In genomic region chr4:53608242-53608641, GRCh38 we compare ENCODE assay signal across 1 cellular context.
A peak's percentile ranks its signal among the peaks of the same experiment; 100 is the strongest.
TF ChIP-seq lines count a peak whose summit lies in the region.

No MANE protein-coding gene starts in this region.

TF ChIP-seq in GM12878, 131 proteins besides CTCF, POLR2A, EP300 and RAD21 (continued from another document):
- TF ChIP-seq BHLHE40 (IDR thresholded peaks at IDR 0.05; ENCODE audit: borderline replicate concordance in 1 of 2, low read depth in 2 of 2, low read length in 1 of 2) (peak in 1 of 2 experiments; percentile 7; a peak in 1 of 4 replicates), KAT2A (conservative IDR thresholded peaks at IDR 0.05; ENCODE audit: control insufficient read depth, low read depth, low read length) (no peak), ESRRA (IDR thresholded peaks at IDR 0.05; ENCODE audit: low read length) (no peak), SUZ12 (IDR thresholded peaks at IDR 0.05; ENCODE audit: unreplicated experiment) (no peak), MEF2A (IDR thresholded peaks at IDR 0.05; ENCODE audit: insufficient read depth, low read depth, low read length) (peak; percentile 11; the same call in 1 of the 2 replicates), MTA3 (IDR thresholded peaks at IDR 0.05; ENCODE audit: borderline replicate concordance, low read length) (no peak), POU2F2 (IDR thresholded peaks at IDR 0.05; ENCODE audit: borderline replicate concordance, low read depth, low read length) (peak; percentile 43; the same call in 1 of the 3 replicates), E2F8 (IDR thresholded peaks at IDR 0.05; ENCODE audit: low read depth, partially characterized antibody) (no peak), DPF2 (IDR thresholded peaks at IDR 0.05) (no peak), IKZF2 (IDR thresholded peaks at IDR 0.05) (no peak), ZBTB4 (CRISPR knock-in tag; IDR thresholded peaks at IDR 0.05) (no peak), MEF2B (IDR thresholded peaks at IDR 0.05; ENCODE audit: partially characterized antibody, poor library complexity, severe bottlenecking) (peak; percentile 54), JUNB (IDR thresholded peaks at IDR 0.05) (no peak), SREBF1 (IDR thresholded peaks at IDR 0.05; ENCODE audit: low read length) (no peak)
TF ChIP-seq in GM12878: peak in this region for 6.
